Comparison of ENCODE assay signal across 11 cellular contexts in the genomic region with DNA sequence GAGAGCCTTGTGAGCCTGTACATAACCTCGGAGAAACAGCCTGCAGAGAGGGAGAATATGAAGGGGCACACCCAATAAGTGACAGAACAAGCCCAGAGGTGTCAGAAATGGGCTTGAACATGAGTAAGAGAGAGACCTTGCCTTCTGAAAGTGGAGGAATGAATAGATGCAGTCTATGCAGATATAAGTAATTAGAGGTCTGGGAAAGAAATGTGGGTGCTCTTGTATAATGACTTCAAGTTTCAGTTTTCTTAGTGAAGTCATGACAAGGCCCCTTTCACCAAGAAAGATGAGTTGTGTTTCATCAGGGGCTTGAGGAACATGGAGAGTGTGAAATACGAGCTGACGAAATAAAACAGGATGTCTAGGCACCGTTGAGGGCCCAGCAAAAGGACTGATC. TPM values are rescaled to one million over a fixed set of nuclear protein-coding genes. Genes with fewer than 3 reads are reported as not detected.
DNase-seq lines count a peak whose midpoint lies in the region; ATAC-seq, FAIRE-seq and TF ChIP-seq lines count a peak whose summit lies in the region.
"Had no signal": no experiment of that assay in that cellular context is flagged by ENCODE, and none has a peak within 500 bp of the region (broad histone marks: within the 10 kb centered on the region; RNA-seq: fewer than 3 reads in every experiment).

No MANE protein-coding gene starts in this region.

- DNase-seq in activated naive CD4-positive, alpha-beta T cell treated with anti-CD3 and anti-CD28 coated beads, Interleukin-2, amount 10 ng/mL, durations not matched to agents 7 days and 5 days = no peak
- DNase-seq in pancreas (no peak), sciatic nerve (ENCODE audit: low spot score) (no peak)
- no peak for DNase-seq in stimulated activated CD4-positive, alpha-beta T cell treated with anti-CD3 and anti-CD28 coated beads, Interleukin-4, amount 100 ng/mL, for 4 hours
- DNase-seq: NCI-H774, T1000, tibial artery had no signal

- peak overlapping the region; percentile 42 for H3K27ac Mint-ChIP-seq in activated naive CD4-positive, alpha-beta T cell treated with anti-CD3 and anti-CD28 coated beads, Interleukin-2, amount 50 U/mL, for 24 hours
- no peak overlapping the region for H3K27ac Mint-ChIP-seq in activated naive CD4-positive, alpha-beta T cell treated with anti-CD3 and anti-CD28 coated beads, Interleukin-2, amount 10 ng/mL, durations not matched to agents 7 days and 5 days

- H3K4me1 ChIP-seq in pancreas = no peaks in the 10 kb centered on the region

- peaks cover 20% of the 10 kb centered on the region for H3K36me3 Mint-ChIP-seq in activated naive CD4-positive, alpha-beta T cell treated with anti-CD3 and anti-CD28 coated beads, Interleukin-2, amount 50 U/mL, for 24 hours
- H3K36me3 Mint-ChIP-seq in activated naive CD4-positive, alpha-beta T cell treated with anti-CD3 and anti-CD28 coated beads, Interleukin-2, amount 10 ng/mL, durations not matched to agents 7 days and 5 days = peaks cover 16% of the 10 kb centered on the region

- no peaks in the 10 kb centered on the region for H3K27me3 ChIP-seq in pancreas
- H3K27me3 ChIP-seq: tibial artery had no signal

- ATAC-seq in HG02610 (IDR thresholded peaks at IDR 0.05; ENCODE audit: unreplicated experiment) (peak; percentile 81), HG03520 (IDR thresholded peaks at IDR 0.05; ENCODE audit: unreplicated experiment) (peak; percentile 87), pancreas (no peak), sciatic nerve (no peak)

- H3K4me3 ChIP-seq in pancreas = no peak overlapping the region
- H3K4me3 ChIP-seq: tibial artery had no signal

- H3K27ac ChIP-seq in temporal lobe (ENCODE audit: low read depth, low read length) (peak overlapping the region; percentile 14), pancreas (no peak overlapping the region)
- H3K27ac ChIP-seq: tibial artery had no signal

- H3K36me3 ChIP-seq in pancreas = no peaks in the 10 kb centered on the region

- H3K4me1 Mint-ChIP-seq in activated naive CD4-positive, alpha-beta T cell treated with anti-CD3 and anti-CD28 coated beads, Interleukin-2, amount 50 U/mL, for 24 hours = peaks cover 38% of the 10 kb centered on the region
- peaks cover 9% of the 10 kb centered on the region for H3K4me1 Mint-ChIP-seq in activated naive CD4-positive, alpha-beta T cell treated with anti-CD3 and anti-CD28 coated beads, Interleukin-2, amount 10 ng/mL, durations not matched to agents 7 days and 5 days

- no peak for FAIRE-seq in pancreas (lab: Jason Lieb, UNC)

- TF ChIP-seq CTCF in pancreas (IDR thresholded peaks at IDR 0.05) = no peak

- H3K9me3 ChIP-seq in pancreas = no peaks in the 10 kb centered on the region
- H3K9me3 ChIP-seq: tibial artery had no signal

- no peaks in the 10 kb centered on the region for H3K27me3 Mint-ChIP-seq in activated naive CD4-positive, alpha-beta T cell treated with anti-CD3 and anti-CD28 coated beads, Interleukin-2, amount 50 U/mL, for 24 hours
- H3K27me3 Mint-ChIP-seq in activated naive CD4-positive, alpha-beta T cell treated with anti-CD3 and anti-CD28 coated beads, Interleukin-2, amount 10 ng/mL, durations not matched to agents 7 days and 5 days = no peaks in the 10 kb centered on the region

- intact Hi-C loops in pancreas (cut with DNase I) (no loop called here), sciatic nerve (cut with DNase I) (no loop called here)

- CTCF ChIA-PET in activated naive CD4-positive, alpha-beta T cell treated with anti-CD3 and anti-CD28 coated beads, Interleukin-2, amount 10 ng/mL, durations not matched to agents 7 days and 5 days (lab: Charles Lee) = no interaction called here

- H3K4me3 Mint-ChIP-seq in activated naive CD4-positive, alpha-beta T cell treated with anti-CD3 and anti-CD28 coated beads, Interleukin-2, amount 50 U/mL, for 24 hours = no peak overlapping the region
- no peak overlapping the region for H3K4me3 Mint-ChIP-seq in activated naive CD4-positive, alpha-beta T cell treated with anti-CD3 and anti-CD28 coated beads, Interleukin-2, amount 10 ng/mL, durations not matched to agents 7 days and 5 days

- WGBS in pancreas, 2 donors = 89 to 94% methylated on average over 4 of the region's 4 CpGs

- H3K9me3 Mint-ChIP-seq in activated naive CD4-positive, alpha-beta T cell treated with anti-CD3 and anti-CD28 coated beads, Interleukin-2, amount 50 U/mL, for 24 hours = peaks cover 5% of the 10 kb centered on the region
- peaks cover 3% of the 10 kb centered on the region for H3K9me3 Mint-ChIP-seq in activated naive CD4-positive, alpha-beta T cell treated with anti-CD3 and anti-CD28 coated beads, Interleukin-2, amount 10 ng/mL, durations not matched to agents 7 days and 5 days

RNA-seq across cellular contexts. Expression of a gene that starts 15.1 kb away (rescaled TPM):
- total RNA-seq in temporal lobe (8.6 TPM), pancreas (10 to 100 TPM in 1 of 6 donors, 1 to 10 TPM in 5; 4.5 to 10.3 (median 6.5) TPM), sciatic nerve (42.3 TPM)
- polyA plus RNA-seq in pancreas = 10 to 100 TPM in 1 of 2 donors, 1 to 10 TPM in 1; 4.4 to 11.8 TPM

Comparison
In these comparisons a context has a peak if more than half of its experiments do, and no peak if none do; other contexts are left out.
1. ATAC-seq: peak in HG02610 (single experiment) and HG03520 (single experiment); none in pancreas (0 of 4) and sciatic nerve (single experiment).